Comparison of ENCODE assay signal across 1 cellular context in genomic region chr9:113056191-113057106, GRCh38.
TF ChIP-seq lines count a peak whose summit lies in the region.

Gene ZFP37 (minus strand): TSS chr9:113056724. CDS start chr9:113056688, 36 bp downstream.

TF ChIP-seq in HepG2, 621 proteins besides CTCF, POLR2A, EP300 and RAD21 (continued from another document and continues in another):
- TF ChIP-seq, protein P1, sequence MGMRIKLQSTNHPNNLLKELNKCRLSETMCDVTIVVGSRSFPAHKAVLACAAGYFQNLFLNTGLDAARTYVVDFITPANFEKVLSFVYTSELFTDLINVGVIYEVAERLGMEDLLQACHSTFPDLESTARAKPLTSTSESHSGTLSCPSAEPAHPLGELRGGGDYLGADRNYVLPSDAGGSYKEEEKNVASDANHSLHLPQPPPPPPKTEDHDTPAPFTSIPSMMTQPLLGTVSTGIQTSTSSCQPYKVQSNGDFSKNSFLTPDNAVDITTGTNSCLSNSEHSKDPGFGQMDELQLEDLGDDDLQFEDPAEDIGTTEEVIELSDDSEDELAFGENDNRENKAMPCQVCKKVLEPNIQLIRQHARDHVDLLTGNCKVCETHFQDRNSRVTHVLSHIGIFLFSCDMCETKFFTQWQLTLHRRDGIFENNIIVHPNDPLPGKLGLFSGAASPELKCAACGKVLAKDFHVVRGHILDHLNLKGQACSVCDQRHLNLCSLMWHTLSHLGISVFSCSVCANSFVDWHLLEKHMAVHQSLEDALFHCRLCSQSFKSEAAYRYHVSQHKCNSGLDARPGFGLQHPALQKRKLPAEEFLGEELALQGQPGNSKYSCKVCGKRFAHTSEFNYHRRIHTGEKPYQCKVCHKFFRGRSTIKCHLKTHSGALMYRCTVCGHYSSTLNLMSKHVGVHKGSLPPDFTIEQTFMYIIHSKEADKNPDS (CRISPR knock-in tag; IDR thresholded peaks at IDR 0.05): no peak
- TF ChIP-seq CSRNP2 (CRISPR knock-in tag; conservative IDR thresholded peaks at IDR 0.05; ENCODE audit: low read depth): no peak
- no peak for TF ChIP-seq NAIF1 (CRISPR knock-in tag; IDR thresholded peaks at IDR 0.05; ENCODE audit: borderline replicate concordance)
- TF ChIP-seq, protein P2, sequence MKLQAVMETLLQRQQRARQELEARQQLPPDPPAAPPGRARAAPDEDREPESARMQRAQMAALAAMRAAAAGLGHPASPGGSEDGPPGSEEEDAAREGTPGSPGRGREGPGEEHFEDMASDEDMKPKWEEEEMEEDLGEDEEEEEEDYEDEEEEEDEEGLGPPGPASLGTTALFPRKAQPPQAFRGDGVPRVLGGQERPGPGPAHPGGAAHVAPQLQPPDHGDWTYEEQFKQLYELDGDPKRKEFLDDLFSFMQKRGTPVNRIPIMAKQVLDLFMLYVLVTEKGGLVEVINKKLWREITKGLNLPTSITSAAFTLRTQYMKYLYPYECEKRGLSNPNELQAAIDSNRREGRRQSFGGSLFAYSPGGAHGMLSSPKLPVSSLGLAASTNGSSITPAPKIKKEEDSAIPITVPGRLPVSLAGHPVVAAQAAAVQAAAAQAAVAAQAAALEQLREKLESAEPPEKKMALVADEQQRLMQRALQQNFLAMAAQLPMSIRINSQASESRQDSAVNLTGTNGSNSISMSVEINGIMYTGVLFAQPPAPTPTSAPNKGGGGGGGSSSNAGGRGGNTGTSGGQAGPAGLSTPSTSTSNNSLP (IDR thresholded peaks at IDR 0.05; ENCODE audit: low read depth, low read length): 0 out of 2 replicates have a peak, but pooled peaks have one; percentile 23
- TF ChIP-seq PHF8 (CRISPR knock-in tag; IDR thresholded peaks at IDR 0.05): peak; percentile 78
- TF ChIP-seq ZFP62 (CRISPR knock-in tag; IDR thresholded peaks at IDR 0.05): no peak
- TF ChIP-seq, protein P3, sequence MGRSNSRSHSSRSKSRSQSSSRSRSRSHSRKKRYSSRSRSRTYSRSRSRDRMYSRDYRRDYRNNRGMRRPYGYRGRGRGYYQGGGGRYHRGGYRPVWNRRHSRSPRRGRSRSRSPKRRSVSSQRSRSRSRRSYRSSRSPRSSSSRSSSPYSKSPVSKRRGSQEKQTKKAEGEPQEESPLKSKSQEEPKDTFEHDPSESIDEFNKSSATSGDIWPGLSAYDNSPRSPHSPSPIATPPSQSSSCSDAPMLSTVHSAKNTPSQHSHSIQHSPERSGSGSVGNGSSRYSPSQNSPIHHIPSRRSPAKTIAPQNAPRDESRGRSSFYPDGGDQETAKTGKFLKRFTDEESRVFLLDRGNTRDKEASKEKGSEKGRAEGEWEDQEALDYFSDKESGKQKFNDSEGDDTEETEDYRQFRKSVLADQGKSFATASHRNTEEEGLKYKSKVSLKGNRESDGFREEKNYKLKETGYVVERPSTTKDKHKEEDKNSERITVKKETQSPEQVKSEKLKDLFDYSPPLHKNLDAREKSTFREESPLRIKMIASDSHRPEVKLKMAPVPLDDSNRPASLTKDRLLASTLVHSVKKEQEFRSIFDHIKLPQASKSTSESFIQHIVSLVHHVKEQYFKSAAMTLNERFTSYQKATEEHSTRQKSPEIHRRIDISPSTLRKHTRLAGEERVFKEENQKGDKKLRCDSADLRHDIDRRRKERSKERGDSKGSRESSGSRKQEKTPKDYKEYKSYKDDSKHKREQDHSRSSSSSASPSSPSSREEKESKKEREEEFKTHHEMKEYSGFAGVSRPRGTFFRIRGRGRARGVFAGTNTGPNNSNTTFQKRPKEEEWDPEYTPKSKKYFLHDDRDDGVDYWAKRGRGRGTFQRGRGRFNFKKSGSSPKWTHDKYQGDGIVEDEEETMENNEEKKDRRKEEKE (IDR thresholded peaks at IDR 0.05): no peak
- TF ChIP-seq TOE1 (CRISPR knock-in tag; IDR thresholded peaks at IDR 0.05): no peak
- peak; percentile 62; the same call in 1 of the 2 replicates for TF ChIP-seq ZNF567 (CRISPR knock-in tag; IDR thresholded peaks at IDR 0.05; ENCODE audit: borderline replicate concordance)
- TF ChIP-seq KLF16 (CRISPR knock-in tag; IDR thresholded peaks at IDR 0.05): no peak; a peak in 1 of 4 replicates
- no peak for TF ChIP-seq ZNF660 (CRISPR knock-in tag; IDR thresholded peaks at IDR 0.05; ENCODE audit: borderline replicate concordance, low read depth)
- no peak for TF ChIP-seq TGIF2 (CRISPR knock-in tag; IDR thresholded peaks at IDR 0.05)
- peak; percentile 79 for TF ChIP-seq ZSCAN25 (CRISPR knock-in tag; IDR thresholded peaks at IDR 0.05)
- TF ChIP-seq BHLHE40 (IDR thresholded peaks at IDR 0.05; ENCODE audit: low read length): no peak
- TF ChIP-seq MTA3 (CRISPR knock-in tag; IDR thresholded peaks at IDR 0.05): no peak
- 0 out of 2 replicates have a peak, but pooled peaks have one; percentile 11 for TF ChIP-seq KDM1A (CRISPR knock-in tag; IDR thresholded peaks at IDR 0.05)
- no peak for TF ChIP-seq ZNF432 (CRISPR knock-in tag; IDR thresholded peaks at IDR 0.05; ENCODE audit: borderline replicate concordance)
- TF ChIP-seq XRCC5 (optimal IDR thresholded peaks at IDR 0.05; ENCODE audit: low read length): no peak
- no peak for TF ChIP-seq ZNF775 (CRISPR knock-in tag; IDR thresholded peaks at IDR 0.05; ENCODE audit: borderline replicate concordance)
- TF ChIP-seq, protein P4, sequence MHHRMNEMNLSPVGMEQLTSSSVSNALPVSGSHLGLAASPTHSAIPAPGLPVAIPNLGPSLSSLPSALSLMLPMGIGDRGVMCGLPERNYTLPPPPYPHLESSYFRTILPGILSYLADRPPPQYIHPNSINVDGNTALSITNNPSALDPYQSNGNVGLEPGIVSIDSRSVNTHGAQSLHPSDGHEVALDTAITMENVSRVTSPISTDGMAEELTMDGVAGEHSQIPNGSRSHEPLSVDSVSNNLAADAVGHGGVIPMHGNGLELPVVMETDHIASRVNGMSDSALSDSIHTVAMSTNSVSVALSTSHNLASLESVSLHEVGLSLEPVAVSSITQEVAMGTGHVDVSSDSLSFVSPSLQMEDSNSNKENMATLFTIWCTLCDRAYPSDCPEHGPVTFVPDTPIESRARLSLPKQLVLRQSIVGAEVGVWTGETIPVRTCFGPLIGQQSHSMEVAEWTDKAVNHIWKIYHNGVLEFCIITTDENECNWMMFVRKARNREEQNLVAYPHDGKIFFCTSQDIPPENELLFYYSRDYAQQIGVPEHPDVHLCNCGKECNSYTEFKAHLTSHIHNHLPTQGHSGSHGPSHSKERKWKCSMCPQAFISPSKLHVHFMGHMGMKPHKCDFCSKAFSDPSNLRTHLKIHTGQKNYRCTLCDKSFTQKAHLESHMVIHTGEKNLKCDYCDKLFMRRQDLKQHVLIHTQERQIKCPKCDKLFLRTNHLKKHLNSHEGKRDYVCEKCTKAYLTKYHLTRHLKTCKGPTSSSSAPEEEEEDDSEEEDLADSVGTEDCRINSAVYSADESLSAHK (CRISPR knock-in tag; IDR thresholded peaks at IDR 0.05; ENCODE audit: borderline replicate concordance): no peak
- TF ChIP-seq ZNF441 (CRISPR knock-in tag; IDR thresholded peaks at IDR 0.05; ENCODE audit: borderline replicate concordance): no peak
- no peak for TF ChIP-seq NBN (conservative IDR thresholded peaks at IDR 0.05)
- no peak for TF ChIP-seq HMGA1 (CRISPR knock-in tag; conservative IDR thresholded peaks at IDR 0.05)
- TF ChIP-seq, protein P5, sequence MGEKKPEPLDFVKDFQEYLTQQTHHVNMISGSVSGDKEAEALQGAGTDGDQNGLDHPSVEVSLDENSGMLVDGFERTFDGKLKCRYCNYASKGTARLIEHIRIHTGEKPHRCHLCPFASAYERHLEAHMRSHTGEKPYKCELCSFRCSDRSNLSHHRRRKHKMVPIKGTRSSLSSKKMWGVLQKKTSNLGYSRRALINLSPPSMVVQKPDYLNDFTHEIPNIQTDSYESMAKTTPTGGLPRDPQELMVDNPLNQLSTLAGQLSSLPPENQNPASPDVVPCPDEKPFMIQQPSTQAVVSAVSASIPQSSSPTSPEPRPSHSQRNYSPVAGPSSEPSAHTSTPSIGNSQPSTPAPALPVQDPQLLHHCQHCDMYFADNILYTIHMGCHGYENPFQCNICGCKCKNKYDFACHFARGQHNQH (CRISPR knock-in tag; IDR thresholded peaks at IDR 0.05): no peak
- peak; percentile 91 for TF ChIP-seq ZNF670 (CRISPR knock-in tag; IDR thresholded peaks at IDR 0.05; ENCODE audit: borderline replicate concordance)
- no peak for TF ChIP-seq THYN1 (CRISPR knock-in tag; IDR thresholded peaks at IDR 0.05; ENCODE audit: borderline replicate concordance, low read depth)
- no peak for TF ChIP-seq ZNF446 (CRISPR knock-in tag; IDR thresholded peaks at IDR 0.05)
- no peak for TF ChIP-seq TFAP4 (IDR thresholded peaks at IDR 0.05; ENCODE audit: borderline replicate concordance, low read depth)
- TF ChIP-seq ZBTB38 (CRISPR knock-in tag; IDR thresholded peaks at IDR 0.05): no peak
- TF ChIP-seq RAD51 (IDR thresholded peaks at IDR 0.05; ENCODE audit: borderline replicate concordance): no peak
- TF ChIP-seq ZNF367 (CRISPR knock-in tag; IDR thresholded peaks at IDR 0.05; ENCODE audit: borderline replicate concordance): no peak
- TF ChIP-seq ZNF232 (CRISPR knock-in tag; IDR thresholded peaks at IDR 0.05; ENCODE audit: borderline replicate concordance): peak; percentile 29; the same call in 1 of the 2 replicates
- TF ChIP-seq, protein P6, sequence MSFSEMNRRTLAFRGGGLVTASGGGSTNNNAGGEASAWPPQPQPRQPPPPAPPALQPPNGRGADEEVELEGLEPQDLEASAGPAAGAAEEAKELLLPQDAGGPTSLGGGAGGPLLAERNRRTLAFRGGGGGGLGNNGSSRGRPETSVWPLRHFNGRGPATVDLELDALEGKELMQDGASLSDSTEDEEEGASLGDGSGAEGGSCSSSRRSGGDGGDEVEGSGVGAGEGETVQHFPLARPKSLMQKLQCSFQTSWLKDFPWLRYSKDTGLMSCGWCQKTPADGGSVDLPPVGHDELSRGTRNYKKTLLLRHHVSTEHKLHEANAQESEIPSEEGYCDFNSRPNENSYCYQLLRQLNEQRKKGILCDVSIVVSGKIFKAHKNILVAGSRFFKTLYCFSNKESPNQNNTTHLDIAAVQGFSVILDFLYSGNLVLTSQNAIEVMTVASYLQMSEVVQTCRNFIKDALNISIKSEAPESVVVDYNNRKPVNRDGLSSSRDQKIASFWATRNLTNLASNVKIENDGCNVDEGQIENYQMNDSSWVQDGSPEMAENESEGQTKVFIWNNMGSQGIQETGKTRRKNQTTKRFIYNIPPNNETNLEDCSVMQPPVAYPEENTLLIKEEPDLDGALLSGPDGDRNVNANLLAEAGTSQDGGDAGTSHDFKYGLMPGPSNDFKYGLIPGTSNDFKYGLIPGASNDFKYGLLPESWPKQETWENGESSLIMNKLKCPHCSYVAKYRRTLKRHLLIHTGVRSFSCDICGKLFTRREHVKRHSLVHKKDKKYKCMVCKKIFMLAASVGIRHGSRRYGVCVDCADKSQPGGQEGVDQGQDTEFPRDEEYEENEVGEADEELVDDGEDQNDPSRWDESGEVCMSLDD (CRISPR knock-in tag; IDR thresholded peaks at IDR 0.05; ENCODE audit: borderline replicate concordance): no peak
- TF ChIP-seq, protein P7, sequence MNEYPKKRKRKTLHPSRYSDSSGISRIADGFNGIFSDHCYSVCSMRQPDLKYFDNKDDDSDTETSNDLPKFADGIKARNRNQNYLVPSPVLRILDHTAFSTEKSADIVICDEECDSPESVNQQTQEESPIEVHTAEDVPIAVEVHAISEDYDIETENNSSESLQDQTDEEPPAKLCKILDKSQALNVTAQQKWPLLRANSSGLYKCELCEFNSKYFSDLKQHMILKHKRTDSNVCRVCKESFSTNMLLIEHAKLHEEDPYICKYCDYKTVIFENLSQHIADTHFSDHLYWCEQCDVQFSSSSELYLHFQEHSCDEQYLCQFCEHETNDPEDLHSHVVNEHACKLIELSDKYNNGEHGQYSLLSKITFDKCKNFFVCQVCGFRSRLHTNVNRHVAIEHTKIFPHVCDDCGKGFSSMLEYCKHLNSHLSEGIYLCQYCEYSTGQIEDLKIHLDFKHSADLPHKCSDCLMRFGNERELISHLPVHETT (CRISPR knock-in tag; conservative IDR thresholded peaks at IDR 0.05): no peak
- TF ChIP-seq ZNF562 (CRISPR knock-in tag; IDR thresholded peaks at IDR 0.05; ENCODE audit: borderline replicate concordance): no peak
- TF ChIP-seq STAT6 (CRISPR knock-in tag; IDR thresholded peaks at IDR 0.05; ENCODE audit: borderline replicate concordance): peak; percentile 84; the same call in 1 of the 2 replicates
- TF ChIP-seq, protein P8, sequence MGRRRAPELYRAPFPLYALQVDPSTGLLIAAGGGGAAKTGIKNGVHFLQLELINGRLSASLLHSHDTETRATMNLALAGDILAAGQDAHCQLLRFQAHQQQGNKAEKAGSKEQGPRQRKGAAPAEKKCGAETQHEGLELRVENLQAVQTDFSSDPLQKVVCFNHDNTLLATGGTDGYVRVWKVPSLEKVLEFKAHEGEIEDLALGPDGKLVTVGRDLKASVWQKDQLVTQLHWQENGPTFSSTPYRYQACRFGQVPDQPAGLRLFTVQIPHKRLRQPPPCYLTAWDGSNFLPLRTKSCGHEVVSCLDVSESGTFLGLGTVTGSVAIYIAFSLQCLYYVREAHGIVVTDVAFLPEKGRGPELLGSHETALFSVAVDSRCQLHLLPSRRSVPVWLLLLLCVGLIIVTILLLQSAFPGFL (CRISPR knock-in tag; IDR thresholded peaks at IDR 0.05): no peak
- TF ChIP-seq ZNF780A (CRISPR knock-in tag; IDR thresholded peaks at IDR 0.05): peak; percentile 65; the same call in 1 of the 2 replicates
- TF ChIP-seq RFX1 (IDR thresholded peaks at IDR 0.05): no peak
